Comparison of ENCODE assay signal across 14 cellular contexts in the genomic region with DNA sequence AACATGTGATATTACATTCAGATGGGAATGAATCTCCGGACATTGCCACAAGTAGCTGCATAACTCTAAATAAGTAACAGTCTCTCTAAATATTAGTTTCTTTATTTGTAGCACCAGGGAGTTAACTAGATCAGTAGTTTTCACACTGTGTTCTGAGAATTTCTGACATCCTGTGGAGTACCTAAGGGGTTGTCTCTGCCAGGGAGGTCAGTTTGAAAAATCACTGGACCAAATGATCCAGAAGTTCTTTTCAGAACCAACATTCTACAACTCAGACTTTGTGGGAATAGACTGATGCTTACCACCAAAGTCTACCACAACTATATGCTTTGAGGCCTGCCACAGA. TPM values are rescaled to one million over a fixed set of nuclear protein-coding genes. Genes with fewer than 3 reads are reported as not detected.
A peak's percentile ranks its signal among the peaks of the same experiment; 100 is the strongest.
DNase-seq lines count a peak whose midpoint lies in the region; ATAC-seq lines count a peak whose summit lies in the region.
"Had no signal": no experiment of that assay in that cellular context is flagged by ENCODE, and none has a peak within 500 bp of the region (broad histone marks: within the 10 kb centered on the region; RNA-seq: fewer than 3 reads in every experiment).

No MANE protein-coding gene starts in this region.

- no peak for DNase-seq in effector memory CD4-positive, alpha-beta T cell
- DNase-seq in GM19240 (ENCODE audit: insufficient read length, low spot score) (no peak), 8988T (no peak), hypothalamus (lab: John Stamatoyannopoulos, UW) (no peak)
- DNase-seq: activated CD8-positive, alpha-beta memory T cell treated with anti-CD3 and anti-CD28 coated beads, Interleukin-2, amount 50 U/mL, for 4 hours; left cardiac atrium; posterior cingulate gyrus had no signal

- no peaks in the 10 kb centered on the region for H3K36me3 ChIP-seq in effector memory CD4-positive, alpha-beta T cell (ENCODE audit: control insufficient read depth, insufficient read depth, low read length)
- H3K36me3 ChIP-seq: SJSA1 had no signal

- H3K4me1 ChIP-seq in effector memory CD4-positive, alpha-beta T cell (ENCODE audit: control insufficient read depth, insufficient read depth, low read length, poor library complexity, severe bottlenecking), result no peaks in the 10 kb centered on the region
- H3K4me1 ChIP-seq: SJSA1 had no signal

- no peak overlapping the region for H3K4me3 ChIP-seq in effector memory CD4-positive, alpha-beta T cell (ENCODE audit: insufficient read depth, low read depth, low read length, poor library complexity, severe bottlenecking)
- H3K4me3 ChIP-seq: SJSA1 had no signal

- ATAC-seq in GM18870 (IDR thresholded peaks at IDR 0.05; ENCODE audit: unreplicated experiment) (peak; percentile 46), GM21717 (IDR thresholded peaks at IDR 0.05; ENCODE audit: unreplicated experiment) (peak; percentile 23), HG03159 (IDR thresholded peaks at IDR 0.05; ENCODE audit: unreplicated experiment) (peak; percentile 28)
- ATAC-seq in activated T-helper 17 cell treated with anti-CD3 and anti-CD28 coated beads, Interleukin-2, amount 50 U/mL, for 72 hours (replicated peaks), result no peak
- ATAC-seq: left cardiac atrium had no signal

- peaks cover 10% of the 10 kb centered on the region for H3K4me1 Mint-ChIP-seq in activated T-helper 17 cell treated with anti-CD3 and anti-CD28 coated beads, Interleukin-2, amount 50 U/mL, for 72 hours
- H3K4me1 Mint-ChIP-seq: brain had no signal

- H3K27ac Mint-ChIP-seq in activated T-helper 17 cell treated with anti-CD3 and anti-CD28 coated beads, Interleukin-2, amount 50 U/mL, for 72 hours, result peak overlapping the region; percentile 68
- H3K27ac Mint-ChIP-seq: brain had no signal

- H3K27me3 ChIP-seq in effector memory CD4-positive, alpha-beta T cell (replicated peaks; ENCODE audit: control insufficient read depth, insufficient read depth, low read length, poor library complexity, severe bottlenecking), result no peaks in the 10 kb centered on the region
- H3K27me3 ChIP-seq: SJSA1 had no signal

- peaks cover 6% of the 10 kb centered on the region for H3K9me3 Mint-ChIP-seq in activated T-helper 17 cell treated with anti-CD3 and anti-CD28 coated beads, Interleukin-2, amount 50 U/mL, for 72 hours

- H3K4me3 Mint-ChIP-seq in activated T-helper 17 cell treated with anti-CD3 and anti-CD28 coated beads, Interleukin-2, amount 50 U/mL, for 72 hours, result peak overlapping the region; percentile 61
- H3K4me3 Mint-ChIP-seq: brain had no signal

- no peaks in the 10 kb centered on the region for H3K27me3 Mint-ChIP-seq in activated T-helper 17 cell treated with anti-CD3 and anti-CD28 coated beads, Interleukin-2, amount 50 U/mL, for 72 hours

- H3K36me3 Mint-ChIP-seq in activated T-helper 17 cell treated with anti-CD3 and anti-CD28 coated beads, Interleukin-2, amount 50 U/mL, for 72 hours (ENCODE audit: low read depth), result no peaks in the 10 kb centered on the region
- H3K36me3 Mint-ChIP-seq: brain had no signal

- H3K9me3 ChIP-seq in effector memory CD4-positive, alpha-beta T cell (ENCODE audit: control insufficient read depth, low read length), result no peaks in the 10 kb centered on the region
- H3K9me3 ChIP-seq: SJSA1 had no signal

- no peak overlapping the region for H3K27ac ChIP-seq in effector memory CD4-positive, alpha-beta T cell (ENCODE audit: insufficient read depth, low read length, poor library complexity, severe bottlenecking)
- H3K27ac ChIP-seq: SJSA1 had no signal

RNA-seq across cellular contexts. Expression of a gene that starts 9.0 kb away (rescaled TPM):
- total RNA-seq in activated T-helper 17 cell treated with anti-CD3 and anti-CD28 coated beads, Interleukin-2, amount 50 U/mL, for 72 hours, result 1 to 10 TPM in 1 of 2 donors, under 1 TPM in 1; 0.21 to 1.4 TPM
- total RNA-seq: CD8-positive, alpha-beta memory T cell; left cardiac atrium; SJSA1 had no signal

RNA-seq across cellular contexts. Expression of a gene that starts 24.1 kb away (rescaled TPM):
- 1 to 10 TPM; 1.8 to 4.4 TPM for total RNA-seq in activated T-helper 17 cell treated with anti-CD3 and anti-CD28 coated beads, Interleukin-2, amount 50 U/mL, for 72 hours
- total RNA-seq: SJSA1 had no signal
